In genomic region chr9:116467740-116468351, GRCh38 we compare ENCODE assay signal across 20 cellular contexts.
DNase-seq lines count a peak whose midpoint lies in the region; ATAC-seq, FAIRE-seq and TF ChIP-seq lines count a peak whose summit lies in the region.
"Had no signal": no experiment of that assay in that cellular context is flagged by ENCODE, and none has a peak within 500 bp of the region (broad histone marks: within the 10 kb centered on the region; RNA-seq: fewer than 3 reads in every experiment).

No MANE protein-coding gene starts in this region.

- H4K20me1 ChIP-seq in astrocyte (ENCODE audit: insufficient read depth, low read length), result no peaks in the 10 kb centered on the region
- H4K20me1 ChIP-seq: BLaER1 had no signal

- no peaks in the 10 kb centered on the region for H3K79me2 ChIP-seq in astrocyte (ENCODE audit: insufficient read depth, low read length)
- H3K79me2 ChIP-seq in mesendoderm (ENCODE audit: control insufficient read depth, insufficient read depth, low read length), result no peaks in the 10 kb centered on the region

- H3K4ac ChIP-seq in mesendoderm (ENCODE audit: low read depth, low read length), result no peak overlapping the region

- TF ChIP-seq POLR2A in esophagus muscularis mucosa (IDR thresholded peaks at IDR 0.05; ENCODE audit: low read depth), result no peak

- H2BK120ac ChIP-seq in mesendoderm (ENCODE audit: low read depth, low read length), result no peak overlapping the region

- H3K27ac Mint-ChIP-seq in astrocyte (ENCODE audit: unreplicated experiment), result peak overlapping the region; percentile 49
- H3K27ac Mint-ChIP-seq in natural killer cell treated with Interleukin-12 subunit alpha and Interleukin-12 subunit beta and Interleukin-15 and Interleukin-18, amount 100 ng/mL, for 72 hours, result no peak overlapping the region
- H3K27ac Mint-ChIP-seq: CD8-positive, alpha-beta memory T cell; HFFc6; IgD-negative memory B cell had no signal

- ATAC-seq in natural killer cell treated with Interleukin-12 subunit alpha and Interleukin-12 subunit beta and Interleukin-15 and Interleukin-18, amount 100 ng/mL, for 72 hours, result no peak
- ATAC-seq: GM12878 had no signal

- intact Hi-C loops in esophagus muscularis mucosa (cut with DNase I), result no loop called here

- no peak overlapping the region for H2BK15ac ChIP-seq in mesendoderm (replicated peaks; ENCODE audit: low read depth)

- H3K9me3 ChIP-seq in astrocyte (ENCODE audit: insufficient read depth, low read depth, low read length) (no peaks in the 10 kb centered on the region), esophagus muscularis mucosa (no peaks in the 10 kb centered on the region)
- H3K9me3 ChIP-seq: BLaER1, Caco-2 had no signal

- no peak overlapping the region for H3K4me3 ChIP-seq in astrocyte (ENCODE audit: insufficient read depth, low read depth, low read length)
- no peak overlapping the region for H3K4me3 ChIP-seq in esophagus muscularis mucosa
- H3K4me3 ChIP-seq in mesendoderm (ENCODE audit: low read length), result no peak overlapping the region
- H3K4me3 ChIP-seq: BLaER1, GM12878 had no signal

- H3K4me3 Mint-ChIP-seq in astrocyte (ENCODE audit: unreplicated experiment), result peak overlapping the region; percentile 9
- no peak overlapping the region for H3K4me3 Mint-ChIP-seq in natural killer cell treated with Interleukin-12 subunit alpha and Interleukin-12 subunit beta and Interleukin-15 and Interleukin-18, amount 100 ng/mL, for 72 hours
- H3K4me3 Mint-ChIP-seq: CD8-positive, alpha-beta memory T cell; HFFc6; IgD-negative memory B cell had no signal

- peaks cover 11% of the 10 kb centered on the region for H3K4me1 ChIP-seq in astrocyte (ENCODE audit: insufficient read depth, low read length)
- peaks cover 7 to 14% (median 9%) of the 10 kb centered on the region in 4 donors for H3K4me1 ChIP-seq in esophagus muscularis mucosa
- peaks cover 28% of the 10 kb centered on the region for H3K4me1 ChIP-seq in mesendoderm (ENCODE audit: control insufficient read depth, low read depth, low read length)

- no peak for TF ChIP-seq EP300 in esophagus muscularis mucosa (IDR thresholded peaks at IDR 0.05)

- H4K8ac ChIP-seq in mesendoderm (ENCODE audit: low read depth, low read length), result no peak overlapping the region

- H3K27me3 Mint-ChIP-seq in astrocyte (ENCODE audit: low read depth, unreplicated experiment), result peaks cover 2% of the 10 kb centered on the region
- H3K27me3 Mint-ChIP-seq in natural killer cell treated with Interleukin-12 subunit alpha and Interleukin-12 subunit beta and Interleukin-15 and Interleukin-18, amount 100 ng/mL, for 72 hours, result no peaks in the 10 kb centered on the region
- H3K27me3 Mint-ChIP-seq: CD8-positive, alpha-beta memory T cell; IgD-negative memory B cell had no signal

- H3K27me3 ChIP-seq in astrocyte (ENCODE audit: insufficient read depth, low read length) (peaks cover 4% of the 10 kb centered on the region), esophagus muscularis mucosa (no peaks in the 10 kb centered on the region), mesendoderm (ENCODE audit: insufficient read depth, low read length, poor library complexity) (no peaks in the 10 kb centered on the region)
- H3K27me3 ChIP-seq: BLaER1 had no signal

- TF ChIP-seq CTCF in astrocyte (IDR thresholded peaks at IDR 0.05; ENCODE audit: insufficient read depth, low read depth, low read length) (no peak), esophagus muscularis mucosa (IDR thresholded peaks at IDR 0.05) (no peak)

- WGBS in esophagus muscularis mucosa, result 87% methylated on average over 3 of the region's 3 CpGs
- WGBS in mesendoderm (ENCODE audit: extremely low coverage, insufficient coverage, low lambda C conversion rate), result no CpG with 5 or more reads among the region's 3 CpGs

- peaks cover 2% of the 10 kb centered on the region for H3K36me3 Mint-ChIP-seq in astrocyte (ENCODE audit: low read depth, unreplicated experiment)
- no peaks in the 10 kb centered on the region for H3K36me3 Mint-ChIP-seq in natural killer cell treated with Interleukin-12 subunit alpha and Interleukin-12 subunit beta and Interleukin-15 and Interleukin-18, amount 100 ng/mL, for 72 hours
- H3K36me3 Mint-ChIP-seq: IgD-negative memory B cell had no signal

- no peak overlapping the region for H3K4me2 ChIP-seq in astrocyte (ENCODE audit: low read length)
- H3K4me2 ChIP-seq in mesendoderm (ENCODE audit: low read length), result no peak overlapping the region
- H3K4me2 ChIP-seq: BLaER1 had no signal

- DNase-seq in EH (ENCODE audit: low read depth) (peak; percentile 20), astrocyte (ENCODE audit: low read depth) (peak; percentile 40), esophagus muscularis mucosa (ENCODE audit: extremely low spot score) (peak; percentile 39), mesendoderm (peak; percentile 42), LoVo (ENCODE audit: low spot score) (no peak), cerebellar cortex (ENCODE audit: low spot score) (no peak)
- DNase-seq in natural killer cell treated with Interleukin-12 subunit alpha and Interleukin-12 subunit beta and Interleukin-15 and Interleukin-18, amount 100 ng/mL, for 72 hours (ENCODE audit: low spot score), result no peak
- DNase-seq in effector CD8-positive, alpha-beta T cell (lab: John Stamatoyannopoulos, UW), result no peak
- DNase-seq: 8988T; AML-193; Caco-2; CD8-positive, alpha-beta memory T cell; DMS53; GOT3; HCEC 1CT; HFFc6 had no signal

- no peak overlapping the region for H4K5ac ChIP-seq in mesendoderm (ENCODE audit: low read length)

- no peaks in the 10 kb centered on the region for H3K79me1 ChIP-seq in mesendoderm (ENCODE audit: low read length)

- no peak overlapping the region for H3K56ac ChIP-seq in mesendoderm (ENCODE audit: low read length)

- peaks cover 40% of the 10 kb centered on the region for H3K4me1 Mint-ChIP-seq in astrocyte (ENCODE audit: low read depth, unreplicated experiment)
- H3K4me1 Mint-ChIP-seq in natural killer cell treated with Interleukin-12 subunit alpha and Interleukin-12 subunit beta and Interleukin-15 and Interleukin-18, amount 100 ng/mL, for 72 hours (ENCODE audit: low read depth in 2 of 2), result no peaks in the 10 kb centered on the region
- H3K4me1 Mint-ChIP-seq: CD8-positive, alpha-beta memory T cell; IgD-negative memory B cell had no signal

- FAIRE-seq in astrocyte (lab: Jason Lieb, UNC), result no peak
- FAIRE-seq: GM12878, GM18507 had no signal

- no peak overlapping the region for H2AFZ ChIP-seq in astrocyte (ENCODE audit: low read depth, low read length)

- H3K23ac ChIP-seq in mesendoderm (ENCODE audit: low read length), result no peak overlapping the region

- H3K27ac ChIP-seq in astrocyte (ENCODE audit: low read depth, low read length) (no peak overlapping the region), esophagus muscularis mucosa (replicated peaks in 1 of 4) (no peak overlapping the region), mesendoderm (ENCODE audit: low read depth, low read length) (no peak overlapping the region)
- H3K27ac ChIP-seq: BLaER1 had no signal

- no peak overlapping the region for H2BK5ac ChIP-seq in mesendoderm (ENCODE audit: low read length)

- H3K9ac ChIP-seq in astrocyte (ENCODE audit: low read length), result no peak overlapping the region
- no peak overlapping the region for H3K9ac ChIP-seq in mesendoderm (ENCODE audit: low read length)
- H3K9ac ChIP-seq: BLaER1 had no signal

- peak overlapping the region; percentile 24 for H2AK5ac ChIP-seq in mesendoderm (ENCODE audit: low read length)

- H3K9me3 Mint-ChIP-seq in astrocyte (ENCODE audit: unreplicated experiment), result no peaks in the 10 kb centered on the region
- H3K9me3 Mint-ChIP-seq in natural killer cell treated with Interleukin-12 subunit alpha and Interleukin-12 subunit beta and Interleukin-15 and Interleukin-18, amount 100 ng/mL, for 72 hours, result peaks cover 8% of the 10 kb centered on the region
- H3K9me3 Mint-ChIP-seq: CD8-positive, alpha-beta memory T cell; HFFc6; IgD-negative memory B cell had no signal

- H3K36me3 ChIP-seq in astrocyte (ENCODE audit: insufficient read depth, low read length) (no peaks in the 10 kb centered on the region), esophagus muscularis mucosa (no peaks in the 10 kb centered on the region), mesendoderm (ENCODE audit: control insufficient read depth, insufficient read depth, low read length) (no peaks in the 10 kb centered on the region)
- H3K36me3 ChIP-seq: BLaER1 had no signal

- peak overlapping the region; percentile 71 for H3K18ac ChIP-seq in mesendoderm (ENCODE audit: low read length)

Comparison
In these comparisons a context has a peak if more than half of its experiments do, and no peak if none do; other contexts are left out.
1. DNase-seq: peak in EH (single experiment), astrocyte (single experiment), esophagus muscularis mucosa (single experiment) and mesendoderm (single experiment); none in natural killer cell treated with Interleukin-12 subunit alpha and Interleukin-12 subunit beta and Interleukin-15 and Interleukin-18, amount 100 ng/mL, for 72 hours (single experiment), LoVo (single experiment), cerebellar cortex (single experiment) and effector CD8-positive, alpha-beta T cell (single experiment).